ENCODE assay signal across 8 cellular contexts in the genomic region with DNA sequence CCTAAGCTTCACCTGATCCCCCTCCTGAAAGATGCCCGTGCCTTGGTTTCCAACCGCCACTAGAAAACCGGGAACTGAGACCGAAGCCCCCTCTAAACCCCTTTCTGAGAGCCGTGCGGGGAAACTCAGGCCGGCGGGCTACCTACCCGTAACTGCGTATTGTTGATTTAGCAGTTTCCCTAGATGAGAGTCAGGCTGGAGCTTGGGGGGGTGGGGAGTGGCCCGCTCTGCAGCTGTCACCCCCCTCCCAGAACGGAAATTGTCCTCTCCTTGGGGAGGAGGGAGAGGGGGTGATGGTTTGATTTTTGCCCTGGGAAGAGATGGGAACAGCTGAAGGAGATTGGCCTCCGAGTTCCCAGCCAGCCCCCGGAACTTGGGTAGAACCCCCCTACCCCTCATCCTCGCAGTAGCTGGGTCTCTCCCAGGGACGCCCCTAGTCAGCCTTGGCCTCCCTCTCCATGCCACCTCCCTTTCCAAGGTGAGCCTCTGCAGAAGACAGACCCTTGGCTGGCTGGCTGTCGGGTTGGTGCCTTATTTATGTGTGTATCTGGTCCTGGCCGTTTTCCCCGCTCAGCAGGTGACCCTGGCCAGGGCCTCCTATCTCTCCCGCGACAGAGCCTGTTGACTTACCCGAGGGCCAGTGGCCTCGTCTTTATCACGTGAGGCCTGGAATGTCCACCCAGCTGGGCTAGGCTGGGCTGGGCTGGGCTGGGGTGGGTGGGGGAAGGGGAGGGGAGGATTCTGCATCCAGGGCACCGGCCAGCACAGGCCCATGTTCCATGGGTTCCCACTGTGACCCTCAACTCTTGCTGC. TPM values are rescaled to one million over a fixed set of nuclear protein-coding genes. Genes with fewer than 3 reads are reported as not detected.
A peak's percentile ranks its signal among the peaks of the same experiment; 100 is the strongest.
DNase-seq lines count a peak whose midpoint lies in the region; ATAC-seq and TF ChIP-seq lines count a peak whose summit lies in the region.

No MANE protein-coding gene starts in this region.

- TF ChIP-seq CTCF in AG04449 (IDR thresholded peaks at IDR 0.05; ENCODE audit: insufficient read depth, low read length, missing control alignments), result no peak
- TF ChIP-seq CTCF in brain (conservative IDR thresholded peaks at IDR 0.05), result peak in 1 of 2 experiments; percentile 31
- TF ChIP-seq CTCF in spleen (IDR thresholded peaks at IDR 0.05 in 8 of 11, conservative IDR thresholded peaks at IDR 0.05 in 3 of 11), result peak in 1 of 11 experiments; percentile 10

- 5 to 30% (median 13%) methylated on average over 16 to 25 of the region's 25 CpGs for WGBS in spleen, 5 donors

- H3K4me3 Mint-ChIP-seq in brain, result peak overlapping the region; percentile 81 to 99 (median 98)

- H3K9me3 ChIP-seq in spleen, result no peaks in the 10 kb centered on the region

- H3K4me3 ChIP-seq in AG04449 (ENCODE audit: low read depth, low read length) (peak overlapping the region; percentile 85), spleen (peak overlapping the region; percentile 63 to 98 (median 94))

- peaks cover 57 to 100% (median 92%) of the 10 kb centered on the region in 6 donors for H3K4me1 ChIP-seq in spleen

- H3K27me3 ChIP-seq in spleen (replicated peaks in 1 of 7), result peaks cover 0 to 54% (median 6%) of the 10 kb centered on the region in 7 donors

- peaks cover 68% of the 10 kb centered on the region for H3K4me1 Mint-ChIP-seq in brain

- peaks cover 0 to 4% (median 0%) of the 10 kb centered on the region in 5 experiments for H3K9me3 Mint-ChIP-seq in brain

- DNase-seq in AG04449 (ENCODE audit: low read depth, low spot score) (no peak), HuH-7 (ENCODE audit: low spot score) (peak; percentile 92), islet precursor cell (peak; percentile 91), spleen (peak; percentile 81), NCI-H2029 (lab: John Stamatoyannopoulos, UW) (no peak)

- CTCF ChIA-PET in AG04449 (lab: Yijun Ruan, JAX), result interaction anchor here (0.7 to 20.7 kb wide), 12 partner anchors 10 to 124 kb away, joined by 3 to 303 read pairs (median 6); no protein-coding TSS in a partner anchor

- TF ChIP-seq POLR2A in spleen (IDR thresholded peaks at IDR 0.05), result peak in 1 of 3 donors; percentile 4

- ATAC-seq in HG02840 (IDR thresholded peaks at IDR 0.05; ENCODE audit: low FRiP score, unreplicated experiment), result no peak
- no peak for ATAC-seq in GM19397 (IDR thresholded peaks at IDR 0.05; ENCODE audit: unreplicated experiment)

- H3K27me3 Mint-ChIP-seq in brain, result peaks cover 17% of the 10 kb centered on the region

- no peaks in the 10 kb centered on the region for H3K36me3 ChIP-seq in spleen

- peak overlapping the region; percentile 92 to 99 (median 97) for H3K27ac Mint-ChIP-seq in brain

- H3K27ac ChIP-seq in spleen, result peak overlapping the region; percentile 87 to 95 (median 92)

- POLR2A ChIA-PET in AG04449 (lab: Yijun Ruan, JAX), result interaction anchor here (0.8 to 1.9 kb wide), 4 partner anchors 10 to 114 kb away, joined by 3 to 14 read pairs (median 4); no protein-coding TSS in a partner anchor

- intact Hi-C loops in spleen (cut with DNase I; ENCODE audit: low total_unique reads), result no loop called here

- H3K36me3 Mint-ChIP-seq in brain, result no peaks in the 10 kb centered on the region

RNA-seq across cellular contexts. Expression of gene CXXC5, which starts 2.7 kb away (rescaled TPM):
- polyA plus RNA-seq in brain (ENCODE audit: insufficient read depth, low read depth, low replicate concordance) (79.7 TPM), spleen (10 to 100 TPM; 46.4 to 69.5 (median 60.8) TPM)
- 10 to 100 TPM; 57.5 to 69.5 (median 62.8) TPM for total RNA-seq in spleen

Comparison
In these comparisons a context has a peak if more than half of its experiments do, and no peak if none do; other contexts are left out.
1. DNase-seq: peak in HuH-7 (single experiment), islet precursor cell (single experiment) and spleen (single experiment); none in AG04449 (single experiment) and NCI-H2029 (single experiment).